In genomic region chr6:106799008-106799952, GRCh38 we compare ENCODE assay signal across 8 cellular contexts.
DNase-seq lines count a peak whose midpoint lies in the region; ATAC-seq lines count a peak whose summit lies in the region.

No MANE protein-coding gene starts in this region.

- intact Hi-C loops in left colon (cut with DNase I, micrococcal nuclease) = no loop called here

- peak; percentile 91 for DNase-seq in Daoy (ENCODE audit: low read depth)
- DNase-seq in RPMI7951 (ENCODE audit: low read depth) = peak; percentile 89
- no peak for DNase-seq in left colon
- DNase-seq in germinal center (ENCODE audit: low spot score) = no peak
- no peak for DNase-seq in midbrain (lab: John Stamatoyannopoulos, UW)
- DNase-seq in NCI-H82 (lab: John Stamatoyannopoulos, UW) = no peak

- ATAC-seq in HG02623 (IDR thresholded peaks at IDR 0.05; ENCODE audit: unreplicated experiment) (peak; percentile 40), left colon (peak; percentile 88), GM21723 (IDR thresholded peaks at IDR 0.05; ENCODE audit: unreplicated experiment) (no peak)

Comparison
In these comparisons a context has a peak if more than half of its experiments do, and no peak if none do; other contexts are left out.
1. DNase-seq: peak in Daoy (single experiment) and RPMI7951 (single experiment); none in left colon (0 of 2), germinal center (single experiment), midbrain (single experiment) and NCI-H82 (single experiment).